Comparison of ENCODE assay signal across 8 cellular contexts in the genomic region with DNA sequence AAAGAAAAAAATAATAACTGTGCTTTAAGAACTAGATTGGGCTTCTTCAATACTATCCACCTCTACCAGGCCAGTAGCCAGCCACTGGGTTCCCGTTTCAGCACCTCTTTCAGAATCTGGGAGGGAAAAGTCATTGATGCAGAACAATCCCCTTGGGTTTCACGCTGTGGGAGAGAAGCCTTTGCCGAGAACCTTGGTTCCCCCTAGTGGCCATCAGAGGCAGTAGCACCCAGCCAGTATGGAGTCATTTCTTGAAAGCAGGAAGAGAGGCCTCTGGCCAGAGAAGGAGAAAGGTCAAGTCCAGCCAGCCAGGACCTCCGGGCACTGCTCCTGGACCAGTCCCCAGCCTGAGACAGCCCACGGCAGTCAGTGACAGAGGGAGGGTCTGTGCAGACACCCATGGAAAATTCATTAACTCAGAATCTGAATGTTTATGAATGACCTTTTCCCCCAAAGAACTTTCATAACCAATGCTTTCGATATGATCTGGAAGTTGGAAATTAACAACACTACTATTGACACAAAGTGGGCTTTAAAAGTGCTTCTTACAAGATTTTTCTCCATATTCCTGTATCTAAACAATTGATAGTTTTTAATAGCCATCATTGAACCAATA. TPM values are rescaled to one million over a fixed set of nuclear protein-coding genes. Genes with fewer than 3 reads are reported as not detected.
DNase-seq lines count a peak whose midpoint lies in the region; ATAC-seq, FAIRE-seq and TF ChIP-seq lines count a peak whose summit lies in the region.

No MANE protein-coding gene starts in this region.

- H3K27ac Mint-ChIP-seq in natural killer cell, result no peak overlapping the region

- FAIRE-seq in D721Med (lab: Jason Lieb, UNC), result no peak

- H3K36me3 ChIP-seq in esophagus muscularis mucosa, result no peaks in the 10 kb centered on the region
- H3K36me3 ChIP-seq in stomach, result no peaks in the 10 kb centered on the region

- H3K27ac ChIP-seq in esophagus muscularis mucosa (replicated peaks in 1 of 4) (peak overlapping the region in 1 of 4 donors; percentile 18), stomach (no peak overlapping the region)

- H3K4me3 ChIP-seq in esophagus muscularis mucosa, result no peak overlapping the region
- H3K4me3 ChIP-seq in stomach, result no peak overlapping the region

- H3K27me3 Mint-ChIP-seq in natural killer cell (ENCODE audit: low read depth in 2 of 2), result peaks cover 7 to 15% of the 10 kb centered on the region in 2 donors

- TF ChIP-seq EP300 in esophagus muscularis mucosa (IDR thresholded peaks at IDR 0.05), result no peak
- no peak for TF ChIP-seq EP300 in stomach (IDR thresholded peaks at IDR 0.05)

- ATAC-seq in GM21367 (IDR thresholded peaks at IDR 0.05; ENCODE audit: unreplicated experiment) (peak; percentile 94), natural killer cell (peak; percentile 82 to 96 (median 82))

- H3K36me3 Mint-ChIP-seq in natural killer cell, result no peaks in the 10 kb centered on the region

- no peak overlapping the region for H3K4me3 Mint-ChIP-seq in natural killer cell

- H3K9me3 Mint-ChIP-seq in natural killer cell, result no peaks in the 10 kb centered on the region

- TF ChIP-seq CTCF in D721Med (IDR thresholded peaks at IDR 0.05; ENCODE audit: insufficient read depth, missing control alignments), result peak; percentile 94
- peak in 2 of 3 experiments; percentile 85 to 92 for TF ChIP-seq CTCF in esophagus muscularis mucosa (IDR thresholded peaks at IDR 0.05)
- TF ChIP-seq CTCF in natural killer cell (IDR thresholded peaks at IDR 0.05), result peak; percentile 98
- TF ChIP-seq CTCF in stomach (IDR thresholded peaks at IDR 0.05), result peak in 5 of 7 experiments; percentile 73 to 97 (median 96)

- no peaks in the 10 kb centered on the region for H3K4me1 Mint-ChIP-seq in natural killer cell

- H3K9me3 ChIP-seq in esophagus muscularis mucosa (no peaks in the 10 kb centered on the region), stomach (no peaks in the 10 kb centered on the region)

- no peaks in the 10 kb centered on the region for H3K27me3 ChIP-seq in esophagus muscularis mucosa
- no peaks in the 10 kb centered on the region for H3K27me3 ChIP-seq in stomach

- DNase-seq in D721Med (ENCODE audit: insufficient read length, low spot score), result peak; percentile 44
- DNase-seq in HS-27A (ENCODE audit: low read depth), result peak; percentile 29
- DNase-seq in NOMO-1 treated with dmso at 0.1 percent for 144 hours (lab: John Stamatoyannopoulos, UW; ENCODE audit: unreplicated experiment), result peak; percentile 55
- peak; percentile 64 for DNase-seq in activated CD8-positive, alpha-beta memory T cell treated with anti-CD3 and anti-CD28 coated beads, Interleukin-2, amount 50 U/mL, for 48 hours
- DNase-seq in esophagus muscularis mucosa (ENCODE audit: extremely low spot score), result no peak
- DNase-seq in natural killer cell, result peak; percentile 23
- DNase-seq in stomach, result peak; percentile 69

- 7% methylated on average over 6 of the region's 6 CpGs for WGBS in esophagus muscularis mucosa
- WGBS in stomach, 5 donors, result 7 to 12% (median 9%) methylated on average over 6 of the region's 6 CpGs

- H3K4me1 ChIP-seq in esophagus muscularis mucosa (peaks cover 0 to 12% (median 6%) of the 10 kb centered on the region in 4 donors), stomach (peaks cover 0 to 10% (median 4%) of the 10 kb centered on the region in 4 donors)

- intact Hi-C loops in esophagus muscularis mucosa (cut with DNase I), result loop anchor here (2.0 kb wide), 1 partner anchor 41 kb away; no protein-coding TSS in a partner anchor
- intact Hi-C loops in natural killer cell (cut with micrococcal nuclease), result loop anchor here (1.0 kb wide), 1 partner anchor 40 kb away; no protein-coding TSS in a partner anchor
- intact Hi-C loops in stomach (cut with DNase I; ENCODE audit: low total_unique reads), result no loop called here

- TF ChIP-seq POLR2A in esophagus muscularis mucosa (IDR thresholded peaks at IDR 0.05; ENCODE audit: low read depth) (no peak), stomach (IDR thresholded peaks at IDR 0.05) (no peak)

RNA-seq across cellular contexts. Expression of gene CDH5, which starts 51.2 kb away (rescaled TPM):
- total RNA-seq in esophagus muscularis mucosa (10 to 100 TPM; 19.5 to 63.1 (median 50.6) TPM), natural killer cell (not detected), stomach (10 to 100 TPM in 4 of 5 donors, 1 to 10 TPM in 1; 9.0 to 46.9 (median 26.3) TPM)
- 1 to 10 TPM; 2.4 to 6.0 (median 4.0) TPM for polyA plus RNA-seq in stomach

Comparison
In these comparisons a context has a peak if more than half of its experiments do, and no peak if none do; other contexts are left out.
1. RNA of gene CDH5, which starts 51.2 kb away (total RNA-seq): 19.5 to 63.1 TPM in esophagus muscularis mucosa and 9.0 to 46.9 TPM in stomach; not detected in natural killer cell; every median in the first group is over 4 times any median in the second.
2. Peak in every context shown above with its lines, with median percentiles within 50 percentile points of each other: CTCF ChIP-seq.